18 cellular contexts compared by ENCODE assay signal in the genomic region with DNA sequence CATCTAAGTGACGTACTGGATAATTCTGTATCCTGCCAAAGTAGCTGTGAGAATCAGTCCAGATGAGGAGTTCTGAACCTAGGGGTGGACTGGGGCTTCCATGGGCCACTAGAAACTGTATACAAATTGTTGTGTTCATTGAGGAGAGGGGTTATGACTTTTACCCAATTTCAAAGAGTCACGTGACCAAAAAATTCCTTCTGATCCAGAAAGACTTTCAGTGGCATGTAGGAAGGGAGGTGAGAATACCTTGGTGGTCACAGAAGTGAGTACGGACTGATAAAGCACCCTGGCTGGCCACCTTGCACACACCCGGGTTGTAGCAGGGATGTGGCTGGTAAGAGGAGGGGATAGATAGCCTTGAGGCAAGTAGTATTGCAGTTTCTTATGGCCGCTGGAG.
DNase-seq lines count a peak whose midpoint lies in the region; ATAC-seq and TF ChIP-seq lines count a peak whose summit lies in the region.
"Had no signal": no experiment of that assay in that cellular context is flagged by ENCODE, and none has a peak within 500 bp of the region (broad histone marks: within the 10 kb centered on the region; RNA-seq: fewer than 3 reads in every experiment).

No MANE protein-coding gene starts in this region.

- peak overlapping the region; percentile 14 for H2BK5ac ChIP-seq in mesendoderm (ENCODE audit: low read length)

- BruUV-seq in HCT116 (replicated peaks; lab: Mats Ljungman, UMichigan): no TSS peak

- no peak for TF ChIP-seq CTCF in HCT116 (IDR thresholded peaks at IDR 0.05 in 2 of 3, conservative IDR thresholded peaks at IDR 0.05 in 1 of 3; ENCODE audit: borderline replicate concordance in 1 of 3, insufficient read depth in 1 of 3, low read depth in 2 of 3, low read length in 2 of 3)
- no peak for TF ChIP-seq CTCF in VCaP (conservative IDR thresholded peaks at IDR 0.05)

- H3K27ac ChIP-seq in ACC112 (ENCODE audit: low read depth, low read length): peak overlapping the region; percentile 57
- H3K27ac ChIP-seq in HCT116 (ENCODE audit: low read depth, low read length): no peak overlapping the region; the same call in 1 of the 2 replicates
- H3K27ac ChIP-seq in VCaP: peak overlapping the region; percentile 87
- H3K27ac ChIP-seq in mesendoderm (ENCODE audit: low read depth, low read length): peak overlapping the region; percentile 41
- H3K27ac ChIP-seq: SK-N-MC had no signal

- DNase-seq in HCT116 (ENCODE audit: low read depth, low spot score): no peak
- DNase-seq in mesendoderm: no peak
- DNase-seq in HAP-1 (ENCODE audit: low spot score in 2 of 2): no peak
- no peak for DNase-seq in 8988T
- DNase-seq in NOMO-1 treated with dmso at 0.1 percent for 144 hours (lab: John Stamatoyannopoulos, UW; ENCODE audit: unreplicated experiment): no peak
- DNase-seq: CD4-positive, CD25-positive, alpha-beta regulatory T cell; COR-L47; NCI-H1048; NCI-H1436; NCI-H1930; NCI-H345; NCI-H524 treated with DMSO at 0.1 percent for 48 hours; SHP77; T-cell had no signal

- H3K79me2 ChIP-seq in ACC112 (ENCODE audit: control insufficient read depth, insufficient read depth, low read length, unreplicated experiment): peaks cover 88% of the 10 kb centered on the region
- peaks cover 96% of the 10 kb centered on the region for H3K79me2 ChIP-seq in HCT116 (ENCODE audit: insufficient read depth, low read length)
- H3K79me2 ChIP-seq in mesendoderm (ENCODE audit: control insufficient read depth, insufficient read depth, low read length): peaks cover 59% of the 10 kb centered on the region

- POLR2A ChIA-PET in HCT116 (lab: Charles Lee): no interaction called here

- no peak overlapping the region for H2BK120ac ChIP-seq in mesendoderm (ENCODE audit: low read depth, low read length)

- H2BK15ac ChIP-seq in mesendoderm (replicated peaks; ENCODE audit: low read depth): peak overlapping the region; percentile 4

- intact Hi-C loops in HCT116 (cut with micrococcal nuclease): no loop called here

- no peak for TF ChIP-seq POLR2A in HCT116 (IDR thresholded peaks at IDR 0.05; ENCODE audit: borderline replicate concordance, extremely low read depth, insufficient read depth, insufficient read length)

- H3K4me2 ChIP-seq in HCT116 (ENCODE audit: low read length): peak overlapping the region; percentile 58
- H3K4me2 ChIP-seq in mesendoderm (ENCODE audit: low read length): no peak overlapping the region

- no peaks in the 10 kb centered on the region for H3K9me2 ChIP-seq in HCT116 (ENCODE audit: insufficient read depth)

- H2AFZ ChIP-seq in ACC112 (ENCODE audit: low read length, unreplicated experiment) (no peak overlapping the region), HCT116 (ENCODE audit: low read depth, low read length, poor library complexity, severe bottlenecking) (no peak overlapping the region)

- RAD21 ChIA-PET in HCT116 (lab: Charles Lee; ENCODE audit: low non-redundant PET in 1 of 2, low total read pairs in 2 of 2, uncharacterized antibody in 2 of 2, unreplicated experiment in 2 of 2): no interaction called here

- H3K27me3 ChIP-seq in ACC112 (ENCODE audit: insufficient read depth, low read length): no peaks in the 10 kb centered on the region
- H3K27me3 ChIP-seq in HCT116 (ENCODE audit: insufficient read depth, low read length): no peaks in the 10 kb centered on the region
- H3K27me3 ChIP-seq in mesendoderm (ENCODE audit: insufficient read depth, low read length, poor library complexity): no peaks in the 10 kb centered on the region
- H3K27me3 ChIP-seq in HAP-1 (ENCODE audit: low read depth): no peaks in the 10 kb centered on the region

- H3K18ac ChIP-seq in mesendoderm (ENCODE audit: low read length): peak overlapping the region; percentile 15

- in situ Hi-C loops in HAP-1 (cut with MboI; ENCODE audit: low sequenced_read_pairs): loop anchor here (25.0 kb wide), 1 partner anchor 184 kb away; a partner anchor contains a TSS

- no peak overlapping the region for H3K9ac ChIP-seq in HCT116 (ENCODE audit: low read length)
- H3K9ac ChIP-seq in mesendoderm (ENCODE audit: low read length): no peak overlapping the region

- peak overlapping the region; percentile 2 for H2AK5ac ChIP-seq in mesendoderm (ENCODE audit: low read length)

- peaks cover 45% of the 10 kb centered on the region for H3K79me1 ChIP-seq in mesendoderm (ENCODE audit: low read length)

- TF ChIP-seq RAD21 in HCT116 (IDR thresholded peaks at IDR 0.05; ENCODE audit: low read depth): no peak

- CTCF ChIA-PET in HCT116 (lab: Charles Lee): no interaction called here

- H3K9me3 ChIP-seq in HCT116 (ENCODE audit: control insufficient read depth in 1 of 2, insufficient read depth in 1 of 2, low read depth in 1 of 2, low read length in 2 of 2) (no peaks in the 10 kb centered on the region), HAP-1 (no peaks in the 10 kb centered on the region)

- H3K36me3 ChIP-seq in ACC112 (ENCODE audit: insufficient read depth, low read length) (peaks cover 9% of the 10 kb centered on the region; the same call in 1 of the 2 replicates), HCT116 (ENCODE audit: control insufficient read depth in 1 of 2, insufficient read depth in 2 of 2, low read length in 2 of 2) (no peaks in the 10 kb centered on the region; a peak in 1 of 4 replicates), mesendoderm (ENCODE audit: control insufficient read depth, insufficient read depth, low read length) (no peaks in the 10 kb centered on the region), HAP-1 (replicated peaks) (no peaks in the 10 kb centered on the region)

- H4K5ac ChIP-seq in mesendoderm (ENCODE audit: low read length): no peak overlapping the region

- H3K56ac ChIP-seq in mesendoderm (ENCODE audit: low read length): peak overlapping the region; percentile 19

- WGBS in mesendoderm (ENCODE audit: extremely low coverage, insufficient coverage, low lambda C conversion rate): no CpG with 5 or more reads among the region's 5 CpGs

- H3K4me3 ChIP-seq in ACC112 (ENCODE audit: low read depth, low read length) (no peak overlapping the region), HCT116 (replicated peaks in 1 of 2; ENCODE audit: low read depth in 1 of 2, low read length in 2 of 2) (no peak overlapping the region), mesendoderm (ENCODE audit: low read length) (no peak overlapping the region), HAP-1 (no peak overlapping the region)
- H3K4me3 ChIP-seq: SK-N-MC had no signal

- no peak overlapping the region for H4K8ac ChIP-seq in mesendoderm (ENCODE audit: low read depth, low read length)

- H4K20me1 ChIP-seq in HCT116 (ENCODE audit: insufficient read depth): no peaks in the 10 kb centered on the region

- H3K4me1 ChIP-seq in ACC112 (ENCODE audit: control insufficient read depth, insufficient read depth, low read length, unreplicated experiment) (peaks cover 92% of the 10 kb centered on the region), HCT116 (ENCODE audit: control insufficient read depth in 1 of 2, insufficient read depth in 2 of 2, low read length in 2 of 2) (peaks cover 54 to 98% of the 10 kb centered on the region in 2 experiments), mesendoderm (ENCODE audit: control insufficient read depth, low read depth, low read length) (peaks cover 55% of the 10 kb centered on the region), HAP-1 (peaks cover 8% of the 10 kb centered on the region)

- H3K23ac ChIP-seq in mesendoderm (ENCODE audit: low read length): no peak overlapping the region

- ATAC-seq in HCT116 (no peak), HG03175 (IDR thresholded peaks at IDR 0.05; ENCODE audit: unreplicated experiment) (no peak)
- ATAC-seq: T-cell had no signal

- H3K4ac ChIP-seq in mesendoderm (ENCODE audit: low read depth, low read length): peak overlapping the region; percentile 17

TF ChIP-seq in HCT116, 20 proteins besides CTCF, POLR2A, EP300 and RAD21:
- TF ChIP-seq, protein P1, sequence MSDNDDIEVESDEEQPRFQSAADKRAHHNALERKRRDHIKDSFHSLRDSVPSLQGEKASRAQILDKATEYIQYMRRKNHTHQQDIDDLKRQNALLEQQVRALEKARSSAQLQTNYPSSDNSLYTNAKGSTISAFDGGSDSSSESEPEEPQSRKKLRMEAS (IDR thresholded peaks at IDR 0.05): no peak
- TF ChIP-seq SIN3A (IDR thresholded peaks at IDR 0.05; ENCODE audit: low read depth) (no peak), EGR1 (IDR thresholded peaks at IDR 0.05; ENCODE audit: low read depth) (no peak), EZH2 (IDR thresholded peaks at IDR 0.05) (no peak), SP1 (IDR thresholded peaks at IDR 0.05; ENCODE audit: low read depth) (no peak), FOSL1 (IDR thresholded peaks at IDR 0.05; ENCODE audit: low read depth) (no peak), JUND (IDR thresholded peaks at IDR 0.05) (no peak), TCF7L2 (IDR thresholded peaks at IDR 0.05; ENCODE audit: borderline replicate concordance, extremely low read depth, insufficient read depth, insufficient read length) (no peak), POLR2AphosphoS5 (IDR thresholded peaks at IDR 0.05; ENCODE audit: low read depth, low read length) (no peak), YY1 (IDR thresholded peaks at IDR 0.05; ENCODE audit: extremely low read depth, insufficient replicate concordance, low read depth, low read length) (no peak)
- TF ChIP-seq, protein P2, sequence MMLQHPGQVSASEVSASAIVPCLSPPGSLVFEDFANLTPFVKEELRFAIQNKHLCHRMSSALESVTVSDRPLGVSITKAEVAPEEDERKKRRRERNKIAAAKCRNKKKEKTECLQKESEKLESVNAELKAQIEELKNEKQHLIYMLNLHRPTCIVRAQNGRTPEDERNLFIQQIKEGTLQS (IDR thresholded peaks at IDR 0.05): no peak
